Comparison of ENCODE assay signal across 8 cellular contexts in the genomic region with DNA sequence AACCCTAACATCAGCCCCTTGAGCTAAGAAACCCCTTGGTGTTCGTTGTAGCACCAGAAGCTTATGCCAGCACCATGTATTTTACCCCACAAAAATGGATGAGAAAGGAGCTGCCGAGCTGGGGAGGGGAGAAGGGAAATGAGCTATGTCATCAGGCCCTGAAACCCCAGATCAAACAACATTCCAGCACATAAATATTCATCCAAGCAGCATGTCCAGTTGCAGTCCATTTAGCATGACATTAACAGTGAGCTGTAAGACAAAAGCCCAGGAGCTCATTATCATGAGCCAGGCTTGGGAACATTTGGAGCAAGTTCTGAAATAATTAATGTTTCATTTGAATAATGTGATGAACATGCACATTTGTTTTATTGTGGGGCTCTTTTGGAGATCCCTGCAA.
"Had no signal": no experiment of that assay in that cellular context is flagged by ENCODE, and none has a peak within 500 bp of the region (broad histone marks: within the 10 kb centered on the region; RNA-seq: fewer than 3 reads in every experiment).

No MANE protein-coding gene starts in this region.

- H3K27me3 Mint-ChIP-seq: IgD-negative memory B cell had no signal

- DNase-seq: H7, HFFc6, KBM-7 had no signal

- H3K4me2 ChIP-seq: GM23338 had no signal

- H2AFZ ChIP-seq: GM23338 had no signal

- H3K4me1 Mint-ChIP-seq: GM23338, IgD-negative memory B cell had no signal

- H3K9me3 Mint-ChIP-seq: HFFc6 had no signal

- H3K4me1 ChIP-seq: HAP-1 had no signal

- H3K36me3 ChIP-seq: HAP-1 had no signal

- H3K36me3 Mint-ChIP-seq: IgD-negative memory B cell had no signal

- H3K4me3 ChIP-seq: GM23338, HAP-1 had no signal

- H3K4me3 Mint-ChIP-seq: GM23338, HFFc6, IgD-negative memory B cell had no signal

- H3K27ac ChIP-seq: HL-60 had no signal

- H3K9me3 ChIP-seq: HAP-1 had no signal

- H3K27ac Mint-ChIP-seq: GM23338, HFFc6, IgD-negative memory B cell had no signal

- FAIRE-seq: HepG2 had no signal
